1 cellular context compared by ENCODE assay signal in genomic region chr7:78345293-78345692, GRCh38.
TF ChIP-seq lines count a peak whose summit lies in the region.

No MANE protein-coding gene starts in this region.

TF ChIP-seq in GM23338, 12 proteins besides CTCF, POLR2A, EP300 and RAD21 (continued from another document):
- TF ChIP-seq REST (IDR thresholded peaks at IDR 0.05; ENCODE audit: unreplicated experiment) (no peak), EZH2phosphoT487 (IDR thresholded peaks at IDR 0.05; ENCODE audit: unreplicated experiment) (no peak), POLR2AphosphoS5 (IDR thresholded peaks at IDR 0.05; ENCODE audit: low read depth) (no peak), JUNB (IDR thresholded peaks at IDR 0.05; ENCODE audit: unreplicated experiment) (no peak), CREB1 (CRISPR knock-in tag; IDR thresholded peaks at IDR 0.05; ENCODE audit: low read depth) (no peak), ZNF462 (CRISPR knock-in tag; IDR thresholded peaks at IDR 0.05) (no peak), ZNF331 (CRISPR knock-in tag; IDR thresholded peaks at IDR 0.05; ENCODE audit: low read depth) (no peak), STAT1 (IDR thresholded peaks at IDR 0.05; ENCODE audit: unreplicated experiment) (no peak), EZH2 (IDR thresholded peaks at IDR 0.05; ENCODE audit: low read depth, unreplicated experiment) (no peak), NANOG (IDR thresholded peaks at IDR 0.05; ENCODE audit: borderline replicate concordance) (no peak)
TF ChIP-seq in GM23338: peak in this region for 0.
